In the genomic region with DNA sequence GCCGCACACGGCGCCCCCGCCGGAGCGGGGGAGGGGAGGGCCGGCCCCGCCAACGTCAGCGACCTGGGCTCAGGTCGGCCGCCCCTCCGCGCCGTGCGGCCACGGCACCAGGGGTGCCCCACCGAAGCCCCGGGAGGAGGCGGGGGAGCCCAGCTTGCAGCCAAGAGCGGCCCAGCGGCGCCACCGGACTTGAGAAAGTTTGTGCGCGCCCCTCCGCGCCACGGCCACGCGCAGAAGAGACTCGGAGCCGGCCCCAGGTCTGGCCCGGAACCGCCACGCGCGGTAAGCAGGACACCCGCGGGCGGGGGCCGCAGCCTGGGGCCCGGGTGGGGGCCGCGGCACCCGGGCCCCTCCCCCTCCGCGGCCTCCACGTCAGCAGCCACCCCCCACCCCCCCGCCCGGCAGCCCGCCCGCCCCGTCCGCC, we compare ENCODE assay signal across 8 cellular contexts. TPM values are rescaled to one million over a fixed set of nuclear protein-coding genes. Genes with fewer than 3 reads are reported as not detected.
DNase-seq lines count a peak whose midpoint lies in the region; ATAC-seq and TF ChIP-seq lines count a peak whose summit lies in the region.

No MANE protein-coding gene starts in this region.

- H2BK5ac ChIP-seq in neuronal stem cell (ENCODE audit: low read length), result peak overlapping the region; percentile 30

- H3K4me3 ChIP-seq in fibroblast of mammary gland (ENCODE audit: control insufficient read depth, low read depth, low read length) (peak overlapping the region; percentile 88), neuronal stem cell (ENCODE audit: low read length in 2 of 2) (peak overlapping the region; percentile 64 to 89)

- peak; percentile 35 to 45 for ATAC-seq in activated naive CD4-positive, alpha-beta T cell treated with anti-CD3 and anti-CD28 coated beads, Interleukin-2, amount 50 U/mL, for 72 hours
- ATAC-seq in HG03139 (IDR thresholded peaks at IDR 0.05; ENCODE audit: unreplicated experiment), result peak; percentile 38

- H2BK120ac ChIP-seq in neuronal stem cell (ENCODE audit: low read depth, low read length), result no peak overlapping the region

- no peak overlapping the region for H3K4me3 Mint-ChIP-seq in activated CD4-positive, alpha-beta T cell treated with anti-CD3 and anti-CD28 coated beads, Interleukin-2, amount 10 ng/mL, durations not matched to agents 7 days and 5 days

- no CpG with 5 or more reads among the region's 55 CpGs for WGBS in neuronal stem cell (ENCODE audit: extremely low coverage in 2 of 2, insufficient read length in 2 of 2, insufficient replicate concordance in 1 of 2), 2 donors

- no peaks in the 10 kb centered on the region for H3K27me3 Mint-ChIP-seq in activated CD4-positive, alpha-beta T cell treated with anti-CD3 and anti-CD28 coated beads, Interleukin-2, amount 10 ng/mL, durations not matched to agents 7 days and 5 days

- no peak overlapping the region for H3K23ac ChIP-seq in neuronal stem cell (ENCODE audit: low read depth, low read length, poor library complexity)

- H3K18ac ChIP-seq in neuronal stem cell (ENCODE audit: low read length), result peak overlapping the region; percentile 73

- peaks cover 42% of the 10 kb centered on the region for H3K4me1 Mint-ChIP-seq in activated CD4-positive, alpha-beta T cell treated with anti-CD3 and anti-CD28 coated beads, Interleukin-2, amount 10 ng/mL, durations not matched to agents 7 days and 5 days

- H2BK12ac ChIP-seq in neuronal stem cell (ENCODE audit: low read length), result no peak overlapping the region

- peaks cover 0 to 16% of the 10 kb centered on the region in 2 donors for H3K9me3 Mint-ChIP-seq in activated naive CD4-positive, alpha-beta T cell treated with anti-CD3 and anti-CD28 coated beads, Interleukin-2, amount 50 U/mL, for 72 hours
- H3K9me3 Mint-ChIP-seq in activated CD4-positive, alpha-beta T cell treated with anti-CD3 and anti-CD28 coated beads, Interleukin-2, amount 10 ng/mL, durations not matched to agents 7 days and 5 days, result peaks cover 13% of the 10 kb centered on the region

- peaks cover 0 to 10% of the 10 kb centered on the region in 2 donors for H3K9me3 ChIP-seq in neuronal stem cell (replicated peaks in 1 of 2; ENCODE audit: control insufficient read depth in 2 of 2, insufficient read depth in 1 of 2, low read depth in 1 of 2, low read length in 2 of 2)

- H3K9ac ChIP-seq in neuronal stem cell (ENCODE audit: low read depth, low read length, poor library complexity), result peak overlapping the region; percentile 93

- H4K91ac ChIP-seq in neuronal stem cell (ENCODE audit: low read depth, low read length, poor library complexity), result no peak overlapping the region

- H3K27me3 ChIP-seq in neuronal stem cell (ENCODE audit: control insufficient read depth in 3 of 3, insufficient read depth in 3 of 3, low read depth in 1 of 3, low read length in 3 of 3), result no peaks in the 10 kb centered on the region

- H2AK5ac ChIP-seq in neuronal stem cell (ENCODE audit: low read depth, low read length), result no peak overlapping the region

- peak overlapping the region; percentile 86 for H2AFZ ChIP-seq in neuronal stem cell (ENCODE audit: low read length)

- H3K14ac ChIP-seq in neuronal stem cell (ENCODE audit: low read length), result no peak overlapping the region

- no peak for TF ChIP-seq CTCF in fibroblast of mammary gland (conservative IDR thresholded peaks at IDR 0.05; ENCODE audit: control insufficient read depth, insufficient read depth, low read depth, low read length)

- no peak overlapping the region for H2BK15ac ChIP-seq in neuronal stem cell (ENCODE audit: low read length)

- POLR2A ChIA-PET in activated CD4-positive, alpha-beta T cell treated with anti-CD3 and anti-CD28 coated beads, Interleukin-2, amount 10 ng/mL, durations not matched to agents 7 days and 5 days (lab: Charles Lee), result no interaction called here

- peaks cover 6% of the 10 kb centered on the region for H3K79me1 ChIP-seq in neuronal stem cell (ENCODE audit: low read depth, low read length)

- CTCF ChIA-PET in activated CD4-positive, alpha-beta T cell treated with anti-CD3 and anti-CD28 coated beads, Interleukin-2, amount 10 ng/mL, durations not matched to agents 7 days and 5 days (lab: Charles Lee), result no interaction called here

- no peak overlapping the region for H3K27ac Mint-ChIP-seq in activated naive CD4-positive, alpha-beta T cell treated with anti-CD3 and anti-CD28 coated beads, Interleukin-2, amount 50 U/mL, for 72 hours
- H3K27ac Mint-ChIP-seq in activated CD4-positive, alpha-beta T cell treated with anti-CD3 and anti-CD28 coated beads, Interleukin-2, amount 10 ng/mL, durations not matched to agents 7 days and 5 days, result no peak overlapping the region

- H3K4me2 ChIP-seq in neuronal stem cell (ENCODE audit: insufficient read depth, low read length, poor library complexity, severe bottlenecking), result peak overlapping the region; percentile 74

- H3K4ac ChIP-seq in neuronal stem cell (ENCODE audit: low read length), result no peak overlapping the region

- no peak for DNase-seq in activated naive CD4-positive, alpha-beta T cell treated with anti-CD3 and anti-CD28 coated beads, Interleukin-2, amount 50 U/mL, for 72 hours (ENCODE audit: low spot score in 2 of 2)
- DNase-seq in activated naive CD4-positive, alpha-beta T cell treated with anti-CD3 and anti-CD28 coated beads, Interleukin-2, amount 50 U/mL, for 16 hours, result no peak
- peak; percentile 18 for DNase-seq in activated CD4-positive, alpha-beta T cell treated with anti-CD3 and anti-CD28 coated beads, Interleukin-2, amount 10 ng/mL, durations not matched to agents 7 days and 5 days
- DNase-seq in fibroblast of mammary gland (ENCODE audit: low read depth), result no peak
- peak; percentile 23 for DNase-seq in neuronal stem cell (ENCODE audit: low spot score)
- DNase-seq in amniotic stem cell (lab: John Stamatoyannopoulos, UW), result no peak
- no peak for DNase-seq in T-helper 1 cell

- peaks cover 0 to 28% of the 10 kb centered on the region in 2 donors for H3K36me3 Mint-ChIP-seq in activated naive CD4-positive, alpha-beta T cell treated with anti-CD3 and anti-CD28 coated beads, Interleukin-2, amount 50 U/mL, for 72 hours
- peaks cover 30% of the 10 kb centered on the region for H3K36me3 Mint-ChIP-seq in activated CD4-positive, alpha-beta T cell treated with anti-CD3 and anti-CD28 coated beads, Interleukin-2, amount 10 ng/mL, durations not matched to agents 7 days and 5 days (ENCODE audit: low read depth)

- H3K4me1 ChIP-seq in neuronal stem cell (ENCODE audit: control insufficient read depth in 2 of 2, insufficient read depth in 1 of 2, low read depth in 1 of 2, low read length in 2 of 2), result peaks cover 4 to 7% of the 10 kb centered on the region in 2 donors

- H3K36me3 ChIP-seq in neuronal stem cell (replicated peaks in 1 of 2; ENCODE audit: control insufficient read depth in 2 of 2, insufficient read depth in 2 of 2, low read length in 2 of 2), result peaks cover 6 to 31% of the 10 kb centered on the region in 2 donors

- H4K8ac ChIP-seq in neuronal stem cell (ENCODE audit: low read depth, low read length), result no peak overlapping the region

- H3K27ac ChIP-seq in neuronal stem cell (replicated peaks; ENCODE audit: low read length), result no peak overlapping the region

RNA-seq across cellular contexts. Expression of gene HDLBP, which starts 43.2 kb away (rescaled TPM):
- 100 to 1,000 TPM; 276 to 297 TPM for total RNA-seq in activated naive CD4-positive, alpha-beta T cell treated with anti-CD3 and anti-CD28 coated beads, Interleukin-2, amount 50 U/mL, for 72 hours
- 100 to 1,000 TPM; 198 to 203 TPM for total RNA-seq in activated CD4-positive, alpha-beta T cell treated with anti-CD3 and anti-CD28 coated beads, Interleukin-2, amount 10 ng/mL, durations not matched to agents 7 days and 5 days
- polyA plus RNA-seq in neuronal stem cell (2013, experiment 1 of 2), result 203 TPM
- polyA plus RNA-seq in neuronal stem cell (2013, experiment 2 of 2), result 195 TPM

RNA-seq across cellular contexts. Expression of gene SEPTIN2, which starts 43.4 kb away (rescaled TPM):
- total RNA-seq in activated naive CD4-positive, alpha-beta T cell treated with anti-CD3 and anti-CD28 coated beads, Interleukin-2, amount 50 U/mL, for 72 hours, result 100 to 1,000 TPM; 148 to 210 TPM
- total RNA-seq in activated CD4-positive, alpha-beta T cell treated with anti-CD3 and anti-CD28 coated beads, Interleukin-2, amount 10 ng/mL, durations not matched to agents 7 days and 5 days, result 100 to 1,000 TPM; 195 to 211 TPM
- polyA plus RNA-seq in neuronal stem cell (2013, experiment 1 of 2), result 264 TPM
- polyA plus RNA-seq in neuronal stem cell (2013, experiment 2 of 2), result 273 TPM

Comparison
In these comparisons a context has a peak if more than half of its experiments do, and no peak if none do; other contexts are left out.
1. DNase-seq: peak in activated CD4-positive, alpha-beta T cell treated with anti-CD3 and anti-CD28 coated beads, Interleukin-2, amount 10 ng/mL, durations not matched to agents 7 days and 5 days (single experiment) and neuronal stem cell (single experiment); none in activated naive CD4-positive, alpha-beta T cell treated with anti-CD3 and anti-CD28 coated beads, Interleukin-2, amount 50 U/mL, for 72 hours (0 of 2), activated naive CD4-positive, alpha-beta T cell treated with anti-CD3 and anti-CD28 coated beads, Interleukin-2, amount 50 U/mL, for 16 hours (single experiment), fibroblast of mammary gland (single experiment), amniotic stem cell (single experiment) and T-helper 1 cell (0 of 5).